In genomic region chr1:155688318-155689121, GRCh38 we compare ENCODE assay signal across 1 cellular context.
A peak's percentile ranks its signal among the peaks of the same experiment; 100 is the strongest.
TF ChIP-seq lines count a peak whose summit lies in the region.

Gene DAP3 (plus strand): TSS chr1:155689091. CDS start chr1:155709780, 20,689 bp downstream.
A gene with protein sequence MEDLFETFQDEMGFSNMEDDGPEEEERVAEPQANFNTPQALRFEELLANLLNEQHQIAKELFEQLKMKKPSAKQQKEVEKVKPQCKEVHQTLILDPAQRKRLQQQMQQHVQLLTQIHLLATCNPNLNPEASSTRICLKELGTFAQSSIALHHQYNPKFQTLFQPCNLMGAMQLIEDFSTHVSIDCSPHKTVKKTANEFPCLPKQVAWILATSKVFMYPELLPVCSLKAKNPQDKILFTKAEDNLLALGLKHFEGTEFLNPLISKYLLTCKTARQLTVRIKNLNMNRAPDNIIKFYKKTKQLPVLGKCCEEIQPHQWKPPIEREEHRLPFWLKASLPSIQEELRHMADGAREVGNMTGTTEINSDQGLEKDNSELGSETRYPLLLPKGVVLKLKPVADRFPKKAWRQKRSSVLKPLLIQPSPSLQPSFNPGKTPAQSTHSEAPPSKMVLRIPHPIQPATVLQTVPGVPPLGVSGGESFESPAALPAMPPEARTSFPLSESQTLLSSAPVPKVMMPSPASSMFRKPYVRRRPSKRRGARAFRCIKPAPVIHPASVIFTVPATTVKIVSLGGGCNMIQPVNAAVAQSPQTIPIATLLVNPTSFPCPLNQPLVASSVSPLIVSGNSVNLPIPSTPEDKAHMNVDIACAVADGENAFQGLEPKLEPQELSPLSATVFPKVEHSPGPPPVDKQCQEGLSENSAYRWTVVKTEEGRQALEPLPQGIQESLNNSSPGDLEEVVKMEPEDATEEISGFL (minus strand): TSS chr1:155688774. CDS start chr1:155680436, 8,338 bp downstream.

TF ChIP-seq in K562, 482 proteins besides CTCF, POLR2A, EP300 and RAD21 (continued from another document and continues in another):
- TF ChIP-seq ZNF263 (CRISPR knock-in tag; IDR thresholded peaks at IDR 0.05; ENCODE audit: borderline replicate concordance) (peak; percentile 72), ETV6 (IDR thresholded peaks at IDR 0.05; ENCODE audit: borderline replicate concordance in 1 of 2, low read depth in 2 of 2, low read length in 1 of 2) (no peak), ETV6 (CRISPR knock-in tag; IDR thresholded peaks at IDR 0.05; ENCODE audit: borderline replicate concordance) (0 out of 2 replicates have a peak, but pooled peaks have one; percentile 54), MAFK (IDR thresholded peaks at IDR 0.05; ENCODE audit: low read length) (peak; percentile 36; the same call in 1 of the 2 replicates), ZNF282 (CRISPR knock-in tag; IDR thresholded peaks at IDR 0.05) (no peak), SIN3B (IDR thresholded peaks at IDR 0.05; ENCODE audit: low read depth) (peak; percentile 80; the same call in 1 of the 2 replicates), USF1 (CRISPR knock-in tag; IDR thresholded peaks at IDR 0.05) (peak; percentile 38; the same call in 1 of the 2 replicates), SRF (CRISPR knock-in tag; IDR thresholded peaks at IDR 0.05) (peak in 1 of 2 experiments; percentile 61; a peak in 2 of 4 replicates), SPI1 (IDR thresholded peaks at IDR 0.05; ENCODE audit: borderline replicate concordance, low read depth, low read length) (no peak), SIX5 (IDR thresholded peaks at IDR 0.05; ENCODE audit: borderline replicate concordance in 1 of 2, insufficient read depth in 1 of 2, low read depth in 1 of 2, low read length in 2 of 2) (peak; percentile 28 to 41; a peak in 1 of 4 replicates), AFF1 (IDR thresholded peaks at IDR 0.05; ENCODE audit: low read depth in 1 of 2, partially characterized antibody in 2 of 2) (peak in 1 of 2 experiments; percentile 52), ZNF316 (IDR thresholded peaks at IDR 0.05) (0 out of 2 replicates have a peak, but pooled peaks have one; percentile 1), SMAD3 (CRISPR knock-in tag; conservative IDR thresholded peaks at IDR 0.05) (peak; percentile 73; the same call in 1 of the 2 replicates), SUPT5H (IDR thresholded peaks at IDR 0.05) (peak; percentile 84), NFRKB (IDR thresholded peaks at IDR 0.05; ENCODE audit: low read depth) (0 out of 2 replicates have a peak, but pooled peaks have one; percentile 71), CHAMP1 (IDR thresholded peaks at IDR 0.05) (peak; percentile 68; the same call in 1 of the 2 replicates), PYGO2 (tag; IDR thresholded peaks at IDR 0.05) (no peak), FOXK1 (CRISPR knock-in tag; IDR thresholded peaks at IDR 0.05; ENCODE audit: borderline replicate concordance) (peak; percentile 94), PRPF4 (IDR thresholded peaks at IDR 0.05; ENCODE audit: insufficient read depth, low read depth, low read length, poor library complexity, severe bottlenecking) (peak; percentile 23), CBX5 (IDR thresholded peaks at IDR 0.05; ENCODE audit: borderline replicate concordance, low read depth) (no peak), RUNX1 (IDR thresholded peaks at IDR 0.05; ENCODE audit: low read depth) (0 out of 2 replicates have a peak, but pooled peaks have one; percentile 43), ZBTB17 (CRISPR knock-in tag; IDR thresholded peaks at IDR 0.05) (peak; percentile 53; the same call in 1 of the 2 replicates), ELF1 (tag; IDR thresholded peaks at IDR 0.05) (peak; percentile 61), ZBTB8A (IDR thresholded peaks at IDR 0.05; ENCODE audit: partially characterized antibody) (no peak), CBX1 (IDR thresholded peaks at IDR 0.05; ENCODE audit: low read depth) (0 out of 2 replicates have a peak, but pooled peaks have one; percentile 5), BHLHE40 (IDR thresholded peaks at IDR 0.05; ENCODE audit: low read length) (peak; percentile 91), ATF3 (IDR thresholded peaks at IDR 0.05) (peak; percentile 50; the same call in 1 of the 2 replicates), ATF3 (CRISPR knock-in tag; conservative IDR thresholded peaks at IDR 0.05) (peak; percentile 71), BCOR (IDR thresholded peaks at IDR 0.05) (0 out of 2 replicates have a peak, but pooled peaks have one; percentile 16), GTF2A2 (tag; IDR thresholded peaks at IDR 0.05) (no peak), TEAD1 (CRISPR knock-in tag; IDR thresholded peaks at IDR 0.05) (peak; percentile 55 to 60; a peak in 1 of 4 replicates), YBX1 (IDR thresholded peaks at IDR 0.05) (no peak), PHB (CRISPR knock-in tag; IDR thresholded peaks at IDR 0.05) (0 out of 2 replicates have a peak, but pooled peaks have one; percentile 42), LCOR (CRISPR knock-in tag; IDR thresholded peaks at IDR 0.05) (peak; percentile 17; the same call in 1 of the 2 replicates), ARID1B (IDR thresholded peaks at IDR 0.05) (peak; percentile 34), TEAD4 (IDR thresholded peaks at IDR 0.05; ENCODE audit: low read length) (no peak), TEAD4 (CRISPR knock-in tag; IDR thresholded peaks at IDR 0.05; ENCODE audit: borderline replicate concordance) (0 out of 2 replicates have a peak, but pooled peaks have one; percentile 67), SNRNP70 (optimal IDR thresholded peaks at IDR 0.05; ENCODE audit: low read depth, low read length) (no peak), ZEB2 (IDR thresholded peaks at IDR 0.05) (no peak), SMAD2 (IDR thresholded peaks at IDR 0.05; ENCODE audit: low read depth, low read length) (no peak), NR2C2 (CRISPR knock-in tag; IDR thresholded peaks at IDR 0.05) (no peak), NR2C2 (tag; IDR thresholded peaks at IDR 0.05) (peak; percentile 73; the same call in 1 of the 2 replicates), ARHGAP35 (IDR thresholded peaks at IDR 0.05; ENCODE audit: partially characterized antibody) (no peak)
- TF ChIP-seq, protein P1, sequence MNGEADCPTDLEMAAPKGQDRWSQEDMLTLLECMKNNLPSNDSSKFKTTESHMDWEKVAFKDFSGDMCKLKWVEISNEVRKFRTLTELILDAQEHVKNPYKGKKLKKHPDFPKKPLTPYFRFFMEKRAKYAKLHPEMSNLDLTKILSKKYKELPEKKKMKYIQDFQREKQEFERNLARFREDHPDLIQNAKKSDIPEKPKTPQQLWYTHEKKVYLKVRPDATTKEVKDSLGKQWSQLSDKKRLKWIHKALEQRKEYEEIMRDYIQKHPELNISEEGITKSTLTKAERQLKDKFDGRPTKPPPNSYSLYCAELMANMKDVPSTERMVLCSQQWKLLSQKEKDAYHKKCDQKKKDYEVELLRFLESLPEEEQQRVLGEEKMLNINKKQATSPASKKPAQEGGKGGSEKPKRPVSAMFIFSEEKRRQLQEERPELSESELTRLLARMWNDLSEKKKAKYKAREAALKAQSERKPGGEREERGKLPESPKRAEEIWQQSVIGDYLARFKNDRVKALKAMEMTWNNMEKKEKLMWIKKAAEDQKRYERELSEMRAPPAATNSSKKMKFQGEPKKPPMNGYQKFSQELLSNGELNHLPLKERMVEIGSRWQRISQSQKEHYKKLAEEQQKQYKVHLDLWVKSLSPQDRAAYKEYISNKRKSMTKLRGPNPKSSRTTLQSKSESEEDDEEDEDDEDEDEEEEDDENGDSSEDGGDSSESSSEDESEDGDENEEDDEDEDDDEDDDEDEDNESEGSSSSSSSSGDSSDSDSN (IDR thresholded peaks at IDR 0.05; ENCODE audit: borderline replicate concordance in 1 of 2, low read depth in 2 of 2, low read length in 2 of 2), result 0 out of 4 replicates have a peak, but pooled peaks of 1 of the 2 experiments have one; percentile 35
- TF ChIP-seq, protein P2, sequence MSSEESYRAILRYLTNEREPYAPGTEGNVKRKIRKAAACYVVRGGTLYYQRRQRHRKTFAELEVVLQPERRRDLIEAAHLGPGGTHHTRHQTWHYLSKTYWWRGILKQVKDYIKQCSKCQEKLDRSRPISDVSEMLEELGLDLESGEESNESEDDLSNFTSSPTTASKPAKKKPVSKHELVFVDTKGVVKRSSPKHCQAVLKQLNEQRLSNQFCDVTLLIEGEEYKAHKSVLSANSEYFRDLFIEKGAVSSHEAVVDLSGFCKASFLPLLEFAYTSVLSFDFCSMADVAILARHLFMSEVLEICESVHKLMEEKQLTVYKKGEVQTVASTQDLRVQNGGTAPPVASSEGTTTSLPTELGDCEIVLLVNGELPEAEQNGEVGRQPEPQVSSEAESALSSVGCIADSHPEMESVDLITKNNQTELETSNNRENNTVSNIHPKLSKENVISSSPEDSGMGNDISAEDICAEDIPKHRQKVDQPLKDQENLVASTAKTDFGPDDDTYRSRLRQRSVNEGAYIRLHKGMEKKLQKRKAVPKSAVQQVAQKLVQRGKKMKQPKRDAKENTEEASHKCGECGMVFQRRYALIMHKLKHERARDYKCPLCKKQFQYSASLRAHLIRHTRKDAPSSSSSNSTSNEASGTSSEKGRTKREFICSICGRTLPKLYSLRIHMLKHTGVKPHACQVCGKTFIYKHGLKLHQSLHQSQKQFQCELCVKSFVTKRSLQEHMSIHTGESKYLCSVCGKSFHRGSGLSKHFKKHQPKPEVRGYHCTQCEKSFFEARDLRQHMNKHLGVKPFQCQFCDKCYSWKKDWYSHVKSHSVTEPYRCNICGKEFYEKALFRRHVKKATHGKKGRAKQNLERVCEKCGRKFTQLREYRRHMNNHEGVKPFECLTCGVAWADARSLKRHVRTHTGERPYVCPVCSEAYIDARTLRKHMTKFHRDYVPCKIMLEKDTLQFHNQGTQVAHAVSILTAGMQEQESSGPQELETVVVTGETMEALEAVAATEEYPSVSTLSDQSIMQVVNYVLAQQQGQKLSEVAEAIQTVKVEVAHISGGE (CRISPR knock-in tag; IDR thresholded peaks at IDR 0.05), result peak in 1 of 3 experiments; percentile 64; a peak in 1 of 6 replicates
- TF ChIP-seq, protein P3, sequence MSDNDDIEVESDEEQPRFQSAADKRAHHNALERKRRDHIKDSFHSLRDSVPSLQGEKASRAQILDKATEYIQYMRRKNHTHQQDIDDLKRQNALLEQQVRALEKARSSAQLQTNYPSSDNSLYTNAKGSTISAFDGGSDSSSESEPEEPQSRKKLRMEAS (CRISPR knock-in tag; IDR thresholded peaks at IDR 0.05), result peak; percentile 80
